ENCODE assay signal across 25 cellular contexts in the genomic region with DNA sequence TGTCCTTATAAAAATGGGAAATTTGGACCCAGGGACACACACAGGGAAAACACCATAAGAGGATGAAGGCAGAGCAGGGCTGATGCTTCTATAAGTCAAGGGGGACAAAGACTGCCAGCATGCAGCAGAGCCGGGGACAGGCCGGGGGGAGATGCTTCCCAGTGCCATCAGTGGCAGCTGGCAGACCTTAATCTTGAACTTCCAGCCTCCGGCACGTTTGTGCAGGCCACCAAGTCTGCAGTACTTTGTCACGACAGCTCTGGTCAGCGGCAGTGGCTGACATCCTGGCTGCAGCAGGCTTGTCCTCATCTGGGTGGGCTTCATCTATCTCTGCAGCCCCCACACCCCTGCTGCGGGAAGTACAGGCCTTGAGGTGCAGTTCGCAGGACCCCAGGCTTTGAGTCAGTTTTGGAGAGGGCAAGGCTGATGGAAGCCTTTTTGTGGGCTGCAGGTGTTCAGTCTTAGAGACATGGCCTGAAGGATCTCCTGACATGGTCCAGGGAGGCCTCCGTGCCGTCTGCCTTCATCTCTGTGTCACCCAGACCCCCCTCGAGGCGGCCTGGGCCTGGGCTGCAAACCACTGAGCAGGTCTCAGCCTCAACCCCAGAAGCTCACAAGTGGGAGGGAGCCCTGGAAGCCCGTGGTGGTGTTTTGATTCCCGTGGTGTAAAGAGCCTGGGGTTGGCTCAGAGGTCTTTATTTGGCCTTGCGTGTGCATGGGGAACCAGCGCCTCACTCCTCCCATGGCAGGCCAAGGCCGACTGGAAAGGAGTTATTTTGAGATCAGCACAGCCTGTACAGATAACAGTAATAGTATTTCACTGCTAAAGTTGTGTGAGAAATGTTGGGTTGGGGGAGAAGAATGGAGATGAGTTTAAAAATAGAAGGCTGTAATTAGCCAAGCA.
DNase-seq lines count a peak whose midpoint lies in the region; ATAC-seq and TF ChIP-seq lines count a peak whose summit lies in the region.
"Had no signal": no experiment of that assay in that cellular context is flagged by ENCODE, and none has a peak within 500 bp of the region (broad histone marks: within the 10 kb centered on the region; RNA-seq: fewer than 3 reads in every experiment).

No MANE protein-coding gene starts in this region.

- H4K91ac ChIP-seq in neuronal stem cell (ENCODE audit: low read depth, low read length, poor library complexity) = no peak overlapping the region

- no peak overlapping the region for H3K9ac ChIP-seq in neuronal stem cell (ENCODE audit: low read depth, low read length, poor library complexity)

- ATAC-seq in heart right ventricle = peak; percentile 38 to 90 (median 81)
- ATAC-seq in HG03108 (IDR thresholded peaks at IDR 0.05; ENCODE audit: unreplicated experiment) = no peak
- ATAC-seq: activated CD8-positive, alpha-beta T cell treated with anti-CD3 and anti-CD28 coated beads for 36 hours; K562; stimulated activated naive B cell treated with anti-CD40 and anti-IgM and Interleukin-4, amounts not matched to agents 10 μg/mL and 1 μg/mL and 100 μg/mL, for 72 hours had no signal

- no peak overlapping the region for H2BK15ac ChIP-seq in neuronal stem cell (ENCODE audit: low read length)

- no peaks in the 10 kb centered on the region for H3K9me3 ChIP-seq in heart right ventricle
- no peaks in the 10 kb centered on the region for H3K9me3 ChIP-seq in neuronal stem cell (replicated peaks in 1 of 2; ENCODE audit: control insufficient read depth in 2 of 2, insufficient read depth in 1 of 2, low read depth in 1 of 2, low read length in 2 of 2)
- H3K9me3 ChIP-seq: ascending aorta, thoracic aorta had no signal

- H3K14ac ChIP-seq in neuronal stem cell (ENCODE audit: low read length) = no peak overlapping the region

- peak overlapping the region; percentile 30 for H2AFZ ChIP-seq in neuronal stem cell (ENCODE audit: low read length)

- peaks cover 0 to 5% (median 0%) of the 10 kb centered on the region in 5 experiments for H3K9me3 Mint-ChIP-seq in brain
- H3K9me3 Mint-ChIP-seq: activated CD8-positive, alpha-beta T cell treated with anti-CD3 and anti-CD28 coated beads for 36 hours; activated naive CD4-positive, alpha-beta T cell treated with anti-CD3 and anti-CD28 coated beads, Interleukin-2, amount 10 ng/mL, durations not matched to agents 7 days and 5 days; activated T-cell treated with anti-CD3 and anti-CD28 coated beads, Interleukin-2, amount 50 U/mL, for 24 hours; stimulated activated naive B cell treated with anti-CD40 and anti-IgM and Interleukin-4, amounts not matched to agents 10 μg/mL and 1 μg/mL and 100 μg/mL, for 72 hours had no signal

- no peaks in the 10 kb centered on the region for H3K27me3 ChIP-seq in heart right ventricle
- peaks cover 0 to 7% (median 0%) of the 10 kb centered on the region in 3 experiments for H3K27me3 ChIP-seq in neuronal stem cell (ENCODE audit: control insufficient read depth in 3 of 3, insufficient read depth in 3 of 3, low read depth in 1 of 3, low read length in 3 of 3)
- H3K27me3 ChIP-seq: ascending aorta had no signal

- no peak overlapping the region for H3K4ac ChIP-seq in neuronal stem cell (ENCODE audit: low read length)

- no peak overlapping the region for H2BK120ac ChIP-seq in neuronal stem cell (ENCODE audit: low read depth, low read length)

- H2AK5ac ChIP-seq in neuronal stem cell (ENCODE audit: low read depth, low read length) = no peak overlapping the region

- 59 to 66% methylated on average over 17 of the region's 17 CpGs for WGBS in heart right ventricle, 2 donors
- WGBS in neuronal stem cell (ENCODE audit: extremely low coverage in 2 of 2, insufficient read length in 2 of 2, insufficient replicate concordance in 1 of 2), 2 donors = no CpG with 5 or more reads among the region's 17 CpGs

- H3K27me3 Mint-ChIP-seq in brain = peaks cover 5% of the 10 kb centered on the region

- intact Hi-C loops in heart right ventricle (cut with DNase I) = loop anchor here in 2 of 10 donors (10.0 kb wide), 2 partner anchors 178 to 188 kb away; a partner anchor contains a TSS

- peak overlapping the region; percentile 22 to 92 (median 91) for H3K27ac Mint-ChIP-seq in brain
- H3K27ac Mint-ChIP-seq: activated CD8-positive, alpha-beta T cell treated with anti-CD3 and anti-CD28 coated beads for 36 hours; activated naive CD4-positive, alpha-beta T cell treated with anti-CD3 and anti-CD28 coated beads, Interleukin-2, amount 10 ng/mL, durations not matched to agents 7 days and 5 days; activated T-cell treated with anti-CD3 and anti-CD28 coated beads, Interleukin-2, amount 50 U/mL, for 24 hours; stimulated activated naive B cell treated with anti-CD40 and anti-IgM and Interleukin-4, amounts not matched to agents 10 μg/mL and 1 μg/mL and 100 μg/mL, for 72 hours had no signal

- H3K4me1 Mint-ChIP-seq in brain = peaks cover 60% of the 10 kb centered on the region
- H3K4me1 Mint-ChIP-seq: activated naive CD4-positive, alpha-beta T cell treated with anti-CD3 and anti-CD28 coated beads, Interleukin-2, amount 10 ng/mL, durations not matched to agents 7 days and 5 days had no signal

- TF ChIP-seq CTCF in brain (conservative IDR thresholded peaks at IDR 0.05) (no peak), heart right ventricle (IDR thresholded peaks at IDR 0.05) (no peak)

- H3K79me1 ChIP-seq in neuronal stem cell (ENCODE audit: low read depth, low read length) = no peaks in the 10 kb centered on the region

- H3K4me1 ChIP-seq in heart right ventricle = peaks cover 4 to 48% (median 25%) of the 10 kb centered on the region in 9 donors
- peaks cover 2 to 9% of the 10 kb centered on the region in 2 donors for H3K4me1 ChIP-seq in neuronal stem cell (ENCODE audit: control insufficient read depth in 2 of 2, insufficient read depth in 1 of 2, low read depth in 1 of 2, low read length in 2 of 2)
- H3K4me1 ChIP-seq: ascending aorta had no signal

- no peak overlapping the region for H3K4me2 ChIP-seq in neuronal stem cell (ENCODE audit: insufficient read depth, low read length, poor library complexity, severe bottlenecking)

- H2BK12ac ChIP-seq in neuronal stem cell (ENCODE audit: low read length) = no peak overlapping the region

- H4K8ac ChIP-seq in neuronal stem cell (ENCODE audit: low read depth, low read length) = no peak overlapping the region

- H3K23ac ChIP-seq in neuronal stem cell (ENCODE audit: low read depth, low read length, poor library complexity) = no peak overlapping the region

- DNase-seq in heart right ventricle = peak; percentile 25 to 41
- no peak for DNase-seq in neuronal stem cell (ENCODE audit: low spot score)
- no peak for DNase-seq in C1 segment of cervical spinal cord (lab: John Stamatoyannopoulos, UW)
- DNase-seq in retina = no peak
- DNase-seq in NCI-H345 treated with DMSO at 0.1 percent for 48 hours (lab: John Stamatoyannopoulos, UW; ENCODE audit: unreplicated experiment) = no peak
- DNase-seq: activated CD4-positive, CD25-positive, alpha-beta regulatory T cell; activated CD8-positive, alpha-beta T cell treated with anti-CD3 and anti-CD28 coated beads for 36 hours; activated naive CD4-positive, alpha-beta T cell treated with anti-CD3 and anti-CD28 coated beads, Interleukin-2, amount 10 ng/mL, durations not matched to agents 7 days and 5 days; activated T-cell treated with anti-CD3 and anti-CD28 coated beads, Interleukin-2, amount 50 U/mL, for 24 hours; CD8-positive, alpha-beta memory T cell; effector CD8-positive, alpha-beta T cell; foreskin melanocyte; HCEC 1CT; kidney; mammary epithelial cell; NCI-H1694 treated with DMSO at 0.1 percent for 48 hours; NCI-H2171 treated with DMSO at 0.1 percent for 48 hours; NCI-H69; stimulated activated naive B cell treated with anti-CD40 and anti-IgM and Interleukin-4, amounts not matched to agents 10 μg/mL and 1 μg/mL and 100 μg/mL, for 72 hours had no signal

- H3K4me3 Mint-ChIP-seq in brain = peak overlapping the region in 2 of 5 experiments; percentile 6 to 31
- H3K4me3 Mint-ChIP-seq: activated CD8-positive, alpha-beta T cell treated with anti-CD3 and anti-CD28 coated beads for 36 hours; activated naive CD4-positive, alpha-beta T cell treated with anti-CD3 and anti-CD28 coated beads, Interleukin-2, amount 10 ng/mL, durations not matched to agents 7 days and 5 days; activated T-cell treated with anti-CD3 and anti-CD28 coated beads, Interleukin-2, amount 50 U/mL, for 24 hours; CD8-positive, alpha-beta memory T cell; stimulated activated naive B cell treated with anti-CD40 and anti-IgM and Interleukin-4, amounts not matched to agents 10 μg/mL and 1 μg/mL and 100 μg/mL, for 72 hours had no signal

- no peak overlapping the region for H2BK5ac ChIP-seq in neuronal stem cell (ENCODE audit: low read length)

- H3K4me3 ChIP-seq in heart right ventricle = no peak overlapping the region
- no peak overlapping the region for H3K4me3 ChIP-seq in neuronal stem cell (ENCODE audit: low read length in 2 of 2)
- H3K4me3 ChIP-seq: ascending aorta, K562, thoracic aorta had no signal

- H3K36me3 ChIP-seq in heart right ventricle = no peaks in the 10 kb centered on the region
- no peaks in the 10 kb centered on the region for H3K36me3 ChIP-seq in neuronal stem cell (replicated peaks in 1 of 2; ENCODE audit: control insufficient read depth in 2 of 2, insufficient read depth in 2 of 2, low read length in 2 of 2)
- H3K36me3 ChIP-seq: ascending aorta, thoracic aorta had no signal

- H3K18ac ChIP-seq in neuronal stem cell (ENCODE audit: low read length) = peak overlapping the region; percentile 55

- H3K36me3 Mint-ChIP-seq in brain = no peaks in the 10 kb centered on the region
- H3K36me3 Mint-ChIP-seq: activated naive CD4-positive, alpha-beta T cell treated with anti-CD3 and anti-CD28 coated beads, Interleukin-2, amount 10 ng/mL, durations not matched to agents 7 days and 5 days; CD8-positive, alpha-beta memory T cell; stimulated activated naive B cell treated with anti-CD40 and anti-IgM and Interleukin-4, amounts not matched to agents 10 μg/mL and 1 μg/mL and 100 μg/mL, for 72 hours had no signal

- peak overlapping the region; percentile 44 to 82 (median 74) for H3K27ac ChIP-seq in heart right ventricle
- no peak overlapping the region for H3K27ac ChIP-seq in neuronal stem cell (replicated peaks; ENCODE audit: low read length)
- H3K27ac ChIP-seq: ascending aorta, RWPE1 had no signal

Comparison
In these comparisons a context has a peak if more than half of its experiments do, and no peak if none do; other contexts are left out.
1. DNase-seq: peak in heart right ventricle (2 of 2); none in neuronal stem cell (single experiment), C1 segment of cervical spinal cord (0 of 14), retina (single experiment) and NCI-H345 treated with DMSO at 0.1 percent for 48 hours (single experiment).